Comparison of ENCODE assay signal across 1 cellular context in genomic region chr11:73554677-73555320, GRCh38.
TF ChIP-seq lines count a peak whose summit lies in the region.

No MANE protein-coding gene starts in this region.

TF ChIP-seq in HepG2, 621 proteins besides CTCF, POLR2A, EP300 and RAD21 (continued from another document and continues in another):
- TF ChIP-seq ZNF556 (CRISPR knock-in tag; IDR thresholded peaks at IDR 0.05; ENCODE audit: borderline replicate concordance) = no peak
- no peak for TF ChIP-seq ZNF558 (CRISPR knock-in tag; IDR thresholded peaks at IDR 0.05; ENCODE audit: borderline replicate concordance)
- TF ChIP-seq FOXP4 (CRISPR knock-in tag; IDR thresholded peaks at IDR 0.05) = no peak
- no peak for TF ChIP-seq SKIL (CRISPR knock-in tag; IDR thresholded peaks at IDR 0.05; ENCODE audit: borderline replicate concordance)
- TF ChIP-seq ZNF7 (CRISPR knock-in tag; IDR thresholded peaks at IDR 0.05) = peak; percentile 82
- TF ChIP-seq ZNF709 (CRISPR knock-in tag; IDR thresholded peaks at IDR 0.05) = no peak
- TF ChIP-seq ELF3 (CRISPR knock-in tag; IDR thresholded peaks at IDR 0.05) = no peak
- no peak for TF ChIP-seq ZNF44 (CRISPR knock-in tag; IDR thresholded peaks at IDR 0.05)
- peak in 1 of 2 experiments; percentile 36; a peak in 1 of 4 replicates for TF ChIP-seq KLF16 (CRISPR knock-in tag; IDR thresholded peaks at IDR 0.05)
- TF ChIP-seq FOXA1 (IDR thresholded peaks at IDR 0.05) = no peak
- TF ChIP-seq FOXA1 (CRISPR knock-in tag; IDR thresholded peaks at IDR 0.05) = 0 out of 2 replicates have a peak, but pooled peaks have one; percentile 45
- TF ChIP-seq ZFX (CRISPR knock-in tag; IDR thresholded peaks at IDR 0.05; ENCODE audit: low read depth) = peak; percentile 20; the same call in 1 of the 2 replicates
- peak; percentile 12; the same call in 1 of the 2 replicates for TF ChIP-seq ATF3 (CRISPR knock-in tag; IDR thresholded peaks at IDR 0.05)
- no peak for TF ChIP-seq SP140L (CRISPR knock-in tag; IDR thresholded peaks at IDR 0.05; ENCODE audit: borderline replicate concordance)
- TF ChIP-seq GATAD2A (CRISPR knock-in tag; IDR thresholded peaks at IDR 0.05) = peak; percentile 79
- TF ChIP-seq HOXA9 (CRISPR knock-in tag; IDR thresholded peaks at IDR 0.05; ENCODE audit: borderline replicate concordance) = no peak
- peak; percentile 70 for TF ChIP-seq RARA (CRISPR knock-in tag; IDR thresholded peaks at IDR 0.05)
- TF ChIP-seq SOX13 (IDR thresholded peaks at IDR 0.05) = no peak
- TF ChIP-seq SOX13 (CRISPR knock-in tag; conservative IDR thresholded peaks at IDR 0.05 in 1 of 2, IDR thresholded peaks at IDR 0.05 in 1 of 2) = peak in 1 of 2 experiments; percentile 44; a peak in 1 of 4 replicates
- TF ChIP-seq ZNF382 (CRISPR knock-in tag; IDR thresholded peaks at IDR 0.05; ENCODE audit: borderline replicate concordance) = no peak
- TF ChIP-seq HNF4A (CRISPR knock-in tag; IDR thresholded peaks at IDR 0.05) = peak; percentile 96
- TF ChIP-seq ZSCAN25 (CRISPR knock-in tag; IDR thresholded peaks at IDR 0.05) = no peak
- no peak for TF ChIP-seq ZNF790 (CRISPR knock-in tag; IDR thresholded peaks at IDR 0.05; ENCODE audit: borderline replicate concordance)
- no peak for TF ChIP-seq TBX3 (IDR thresholded peaks at IDR 0.05; ENCODE audit: borderline replicate concordance)
- TF ChIP-seq EHMT2 (IDR thresholded peaks at IDR 0.05; ENCODE audit: borderline replicate concordance, low read depth, low read length) = no peak
- peak; percentile 33; the same call in 1 of the 2 replicates for TF ChIP-seq PAXIP1 (CRISPR knock-in tag; conservative IDR thresholded peaks at IDR 0.05)
- no peak for TF ChIP-seq ZHX2 (IDR thresholded peaks at IDR 0.05; ENCODE audit: low read depth)
- no peak for TF ChIP-seq ZHX2 (CRISPR knock-in tag; IDR thresholded peaks at IDR 0.05; ENCODE audit: borderline replicate concordance)
- TF ChIP-seq ZNF614 (CRISPR knock-in tag; IDR thresholded peaks at IDR 0.05; ENCODE audit: borderline replicate concordance) = peak; percentile 65; the same call in 1 of the 2 replicates
- 0 out of 2 replicates have a peak, but pooled peaks have one; percentile 8 for TF ChIP-seq RXRB (CRISPR knock-in tag; IDR thresholded peaks at IDR 0.05; ENCODE audit: borderline replicate concordance)
- no peak for TF ChIP-seq ZFP90 (CRISPR knock-in tag; IDR thresholded peaks at IDR 0.05; ENCODE audit: borderline replicate concordance)
- TF ChIP-seq KLF6 (CRISPR knock-in tag; IDR thresholded peaks at IDR 0.05) = 0 out of 2 replicates have a peak, but pooled peaks have one; percentile 35
- peak; percentile 58; the same call in 1 of the 2 replicates for TF ChIP-seq FOXK1 (CRISPR knock-in tag; IDR thresholded peaks at IDR 0.05; ENCODE audit: borderline replicate concordance, low read depth)
- TF ChIP-seq ZNF317 (CRISPR knock-in tag; IDR thresholded peaks at IDR 0.05) = no peak
- TF ChIP-seq ZNF543 (CRISPR knock-in tag; IDR thresholded peaks at IDR 0.05) = no peak
- peak; percentile 75 for TF ChIP-seq CEBPG (CRISPR knock-in tag; IDR thresholded peaks at IDR 0.05)
- TF ChIP-seq ZNF75D (CRISPR knock-in tag; IDR thresholded peaks at IDR 0.05; ENCODE audit: borderline replicate concordance) = no peak
- no peak for TF ChIP-seq NFIB (CRISPR knock-in tag; IDR thresholded peaks at IDR 0.05; ENCODE audit: borderline replicate concordance)
- peak; percentile 62 for TF ChIP-seq FOSL2 (CRISPR knock-in tag; IDR thresholded peaks at IDR 0.05)
- TF ChIP-seq PLSCR1 (CRISPR knock-in tag; IDR thresholded peaks at IDR 0.05; ENCODE audit: borderline replicate concordance) = no peak
- peak; percentile 21; the same call in 1 of the 2 replicates for TF ChIP-seq SMC3 (IDR thresholded peaks at IDR 0.05; ENCODE audit: low read length)
- TF ChIP-seq ZBTB10 (CRISPR knock-in tag; IDR thresholded peaks at IDR 0.05; ENCODE audit: borderline replicate concordance) = no peak
- TF ChIP-seq ZFAT (CRISPR knock-in tag; conservative IDR thresholded peaks at IDR 0.05) = no peak
- TF ChIP-seq SOX6 (IDR thresholded peaks at IDR 0.05) = no peak
- peak; percentile 57 for TF ChIP-seq SOX6 (CRISPR knock-in tag; IDR thresholded peaks at IDR 0.05)
- no peak for TF ChIP-seq ZNF775 (CRISPR knock-in tag; IDR thresholded peaks at IDR 0.05; ENCODE audit: borderline replicate concordance)
- 0 out of 2 replicates have a peak, but pooled peaks have one; percentile 13 for TF ChIP-seq IRF2 (CRISPR knock-in tag; IDR thresholded peaks at IDR 0.05)
- TF ChIP-seq NCOR1 (IDR thresholded peaks at IDR 0.05; ENCODE audit: borderline replicate concordance, low read length) = peak; percentile 84
- TF ChIP-seq KDM6A (CRISPR knock-in tag; IDR thresholded peaks at IDR 0.05; ENCODE audit: low read depth) = 0 out of 2 replicates have a peak, but pooled peaks have one; percentile 36
- TF ChIP-seq ZNF3 (CRISPR knock-in tag; IDR thresholded peaks at IDR 0.05) = peak; percentile 83; the same call in 1 of the 2 replicates
- TF ChIP-seq THAP11 (CRISPR knock-in tag; IDR thresholded peaks at IDR 0.05) = peak; percentile 63; the same call in 1 of the 2 replicates
- TF ChIP-seq CREBL2 (CRISPR knock-in tag; IDR thresholded peaks at IDR 0.05; ENCODE audit: borderline replicate concordance) = no peak
